ENCODE assay signal across 1 cellular context in genomic region chr11:34916810-34917780, GRCh38.
TF ChIP-seq lines count a peak whose summit lies in the region.

No MANE protein-coding gene starts in this region.

TF ChIP-seq in endothelial cell of umbilical vein, 7 proteins besides CTCF, POLR2A, EP300 and RAD21 (continued from another document):
- no peak for TF ChIP-seq JUN (IDR thresholded peaks at IDR 0.05; ENCODE audit: borderline replicate concordance, insufficient read depth, insufficient read length, low read depth)
- TF ChIP-seq FOS (IDR thresholded peaks at IDR 0.05; ENCODE audit: borderline replicate concordance, insufficient read depth, low read length): no peak
- TF ChIP-seq, protein P1, sequence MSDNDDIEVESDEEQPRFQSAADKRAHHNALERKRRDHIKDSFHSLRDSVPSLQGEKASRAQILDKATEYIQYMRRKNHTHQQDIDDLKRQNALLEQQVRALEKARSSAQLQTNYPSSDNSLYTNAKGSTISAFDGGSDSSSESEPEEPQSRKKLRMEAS (IDR thresholded peaks at IDR 0.05; ENCODE audit: insufficient read depth, insufficient read length): no peak
- TF ChIP-seq POLR2AphosphoS5 (IDR thresholded peaks at IDR 0.05; ENCODE audit: insufficient read depth, low read depth, low read length): no peak
- no peak for TF ChIP-seq MYC (IDR thresholded peaks at IDR 0.05; ENCODE audit: low read depth, low read length)
